Comparison of ENCODE assay signal across 1 cellular context in genomic region chr12:130162771-130163460, GRCh38.
TF ChIP-seq lines count a peak whose summit lies in the region.

No MANE protein-coding gene starts in this region.

TF ChIP-seq in H1, 55 proteins besides CTCF, POLR2A, EP300 and RAD21 (continued from another document):
- TF ChIP-seq JUND (IDR thresholded peaks at IDR 0.05; ENCODE audit: low read length), result no peak
- no peak for TF ChIP-seq TAF7 (optimal IDR thresholded peaks at IDR 0.05; ENCODE audit: borderline replicate concordance, low read depth, low read length)
- no peak for TF ChIP-seq ATF3 (IDR thresholded peaks at IDR 0.05; ENCODE audit: insufficient read depth, low read depth, low read length)
- TF ChIP-seq ZNF274 (IDR thresholded peaks at IDR 0.05; ENCODE audit: borderline replicate concordance, extremely low read depth, low read length), result no peak
- no peak for TF ChIP-seq HDAC2 (IDR thresholded peaks at IDR 0.05; ENCODE audit: borderline replicate concordance in 1 of 2, low read depth in 2 of 2, low read length in 2 of 2)
- TF ChIP-seq GTF2F1 (IDR thresholded peaks at IDR 0.05; ENCODE audit: borderline replicate concordance, low read depth, low read length), result no peak
- no peak for TF ChIP-seq CTBP2 (IDR thresholded peaks at IDR 0.05; ENCODE audit: borderline replicate concordance, insufficient read depth, insufficient read length, low read length)
- no peak for TF ChIP-seq SUZ12 (IDR thresholded peaks at IDR 0.05; ENCODE audit: low read length)
- no peak for TF ChIP-seq BRCA1 (IDR thresholded peaks at IDR 0.05; ENCODE audit: low read depth, low read length)
- no peak for TF ChIP-seq RFX5 (IDR thresholded peaks at IDR 0.05; ENCODE audit: borderline replicate concordance, low read depth, low read length)
- TF ChIP-seq POLR2AphosphoS5 (IDR thresholded peaks at IDR 0.05; ENCODE audit: low read depth, low read length), result no peak
- no peak for TF ChIP-seq CREB1 (IDR thresholded peaks at IDR 0.05)
- no peak for TF ChIP-seq BACH1 (IDR thresholded peaks at IDR 0.05; ENCODE audit: low read length)
- TF ChIP-seq SP1 (IDR thresholded peaks at IDR 0.05; ENCODE audit: low read depth, low read length), result no peak
- TF ChIP-seq CBX5 (IDR thresholded peaks at IDR 0.05; ENCODE audit: low read depth, low read length), result no peak
- TF ChIP-seq TEAD4 (IDR thresholded peaks at IDR 0.05; ENCODE audit: low read depth, low read length), result no peak
- TF ChIP-seq EZH2 (IDR thresholded peaks at IDR 0.05; ENCODE audit: low read depth, low read length, severe bottlenecking), result no peak
- no peak for TF ChIP-seq PHF8 (conservative IDR thresholded peaks at IDR 0.05; ENCODE audit: low read depth, low read length)
- no peak for TF ChIP-seq USF2 (IDR thresholded peaks at IDR 0.05; ENCODE audit: low read length)
- TF ChIP-seq TCF12 (IDR thresholded peaks at IDR 0.05; ENCODE audit: low read depth, low read length), result no peak
- TF ChIP-seq RNF2 (IDR thresholded peaks at IDR 0.05; ENCODE audit: borderline replicate concordance, low read depth, low read length, missing control alignments, poor library complexity, severe bottlenecking), result peak; percentile 69
- TF ChIP-seq SRF (IDR thresholded peaks at IDR 0.05; ENCODE audit: low read depth, low read length), result no peak
- 0 out of 2 replicates have a peak, but pooled peaks have one; percentile 18 for TF ChIP-seq MAX (IDR thresholded peaks at IDR 0.05)
- TF ChIP-seq KDM1A (IDR thresholded peaks at IDR 0.05; ENCODE audit: borderline replicate concordance, low read length), result no peak
